23 cellular contexts compared by ENCODE assay signal in the genomic region with DNA sequence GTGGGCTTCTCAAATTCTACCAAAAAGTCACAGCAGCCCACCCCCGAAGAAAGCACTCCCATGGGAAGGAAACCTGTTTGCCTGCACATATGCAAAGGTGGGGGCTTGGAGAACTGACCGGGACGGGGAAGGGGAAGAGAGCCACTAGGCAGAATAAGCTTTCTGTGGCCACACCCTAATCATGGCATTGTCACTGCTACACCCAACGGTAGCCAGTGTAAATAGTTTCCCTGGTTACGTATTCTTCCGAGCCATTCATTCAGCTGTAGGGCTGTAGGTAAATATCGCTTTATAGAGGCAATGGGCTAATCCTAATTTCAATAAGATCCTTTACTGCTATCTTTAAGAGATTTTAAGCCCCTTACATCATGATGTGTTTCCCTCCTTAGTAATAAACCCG.
A peak's percentile ranks its signal among the peaks of the same experiment; 100 is the strongest.
DNase-seq lines count a peak whose midpoint lies in the region; ATAC-seq and TF ChIP-seq lines count a peak whose summit lies in the region.
"Had no signal": no experiment of that assay in that cellular context is flagged by ENCODE, and none has a peak within 500 bp of the region (broad histone marks: within the 10 kb centered on the region; RNA-seq: fewer than 3 reads in every experiment).

No MANE protein-coding gene starts in this region.

- ATAC-seq in GM21619 (IDR thresholded peaks at IDR 0.05; ENCODE audit: unreplicated experiment) = no peak
- ATAC-seq: left lobe of liver; sciatic nerve; stimulated activated memory B cell treated with anti-CD40 and anti-IgM and Interleukin-4, amounts not matched to agents 10 μg/mL and 1 μg/mL and 100 μg/mL, for 72 hours had no signal

- H3K27ac ChIP-seq in prostate gland = peak overlapping the region in 1 of 2 donors; percentile 82
- H3K27ac ChIP-seq: SK-N-MC had no signal

- H3K36me3 ChIP-seq in HAP-1 (replicated peaks) (no peaks in the 10 kb centered on the region), prostate gland (peaks cover 0 to 6% of the 10 kb centered on the region in 2 donors)

- TF ChIP-seq CTCF in prostate gland (IDR thresholded peaks at IDR 0.05) = no peak

- DNase-seq in COR-L47 (lab: John Stamatoyannopoulos, UW) (peak; percentile 84), HAP-1 (ENCODE audit: low spot score in 2 of 2) (peak; percentile 55 to 63), NCI-H774 (lab: John Stamatoyannopoulos, UW) (peak; percentile 75), prostate gland (ENCODE audit: low spot score) (peak; percentile 36), RKO (ENCODE audit: low spot score) (no peak), NCI-H1048 (lab: John Stamatoyannopoulos, UW) (no peak)
- DNase-seq: activated CD4-positive, CD25-positive, alpha-beta regulatory T cell; activated naive CD4-positive, alpha-beta T cell treated with anti-CD3 and anti-CD28 coated beads, Interleukin-2, amount 10 ng/mL, durations not matched to agents 7 days and 5 days; activated T-cell treated with anti-CD3 and anti-CD28 coated beads, Interleukin-2, amount 50 U/mL, for 48 hours; AML-193; anterior cingulate cortex; effector CD4-positive, alpha-beta T cell; Kasumi-1; NCI-H187; nucleus accumbens; Peyer's patch; T1000; tibial artery had no signal

- H3K9me3 ChIP-seq in HAP-1 (no peaks in the 10 kb centered on the region), prostate gland (no peaks in the 10 kb centered on the region)
- H3K9me3 ChIP-seq: Peyer's patch, tibial artery had no signal

- intact Hi-C loops in prostate gland (cut with DNase I) = loop anchor here (5.0 to 10.0 kb wide), 3 partner anchors 46 to 124 kb away; no protein-coding TSS in a partner anchor

- 44% methylated on average over 8 of the region's 8 CpGs for WGBS in prostate gland

- H3K4me1 ChIP-seq in HAP-1 (peaks cover 7% of the 10 kb centered on the region), prostate gland (replicated peaks) (peaks cover 9% of the 10 kb centered on the region)

- H3K4me3 ChIP-seq in HAP-1 = no peak overlapping the region
- H3K4me3 ChIP-seq in prostate gland = no peak overlapping the region
- H3K4me3 ChIP-seq: Peyer's patch, SK-N-MC, tibial artery had no signal

- H3K27me3 ChIP-seq in HAP-1 (ENCODE audit: low read depth) (no peaks in the 10 kb centered on the region), prostate gland (replicated peaks; ENCODE audit: insufficient read depth) (no peaks in the 10 kb centered on the region)
- H3K27me3 ChIP-seq: Peyer's patch, tibial artery had no signal

- TF ChIP-seq POLR2A in prostate gland (IDR thresholded peaks at IDR 0.05) = no peak

- in situ Hi-C loops in HAP-1 (cut with MboI; ENCODE audit: low sequenced_read_pairs) = no loop called here

Comparison
In these comparisons a context has a peak if more than half of its experiments do, and no peak if none do; other contexts are left out.
1. DNase-seq: peak in COR-L47 (single experiment), HAP-1 (2 of 2), NCI-H774 (single experiment) and prostate gland (single experiment); none in RKO (single experiment) and NCI-H1048 (single experiment).